Comparison of ENCODE assay signal across 9 cellular contexts in genomic region chr18:3256693-3257626, GRCh38. TPM values are rescaled to one million over a fixed set of nuclear protein-coding genes. Genes with fewer than 3 reads are reported as not detected.
DNase-seq lines count a peak whose midpoint lies in the region; ATAC-seq and TF ChIP-seq lines count a peak whose summit lies in the region.
"Had no signal": no experiment of that assay in that cellular context is flagged by ENCODE, and none has a peak within 500 bp of the region (broad histone marks: within the 10 kb centered on the region; RNA-seq: fewer than 3 reads in every experiment).

No MANE protein-coding gene starts in this region.

- H4K20me1 ChIP-seq in hepatocyte (ENCODE audit: insufficient read depth, poor library complexity, severe bottlenecking) = no peaks in the 10 kb centered on the region

- H3K27ac Mint-ChIP-seq in activated CD8-positive, alpha-beta memory T cell treated with anti-CD3 and anti-CD28 coated beads, Interleukin-2, amount 10 ng/mL, durations not matched to agents 7 days and 5 days = peak overlapping the region; percentile 47
- peak overlapping the region; percentile 86 for H3K27ac Mint-ChIP-seq in activated B cell treated with CpG ODN at 0.5 μM for 24 hours

- no peaks in the 10 kb centered on the region for H3K27me3 Mint-ChIP-seq in activated CD8-positive, alpha-beta memory T cell treated with anti-CD3 and anti-CD28 coated beads, Interleukin-2, amount 10 ng/mL, durations not matched to agents 7 days and 5 days
- no peaks in the 10 kb centered on the region for H3K27me3 Mint-ChIP-seq in activated B cell treated with CpG ODN at 0.5 μM for 24 hours

- TF ChIP-seq CTCF in activated B cell treated with CpG ODN at 0.5 μM for 24 hours (IDR thresholded peaks at IDR 0.05) (no peak), hepatocyte (IDR thresholded peaks at IDR 0.05; ENCODE audit: poor library complexity) (no peak), tibial artery (IDR thresholded peaks at IDR 0.05) (no peak)

- H3K4me1 ChIP-seq in hepatocyte (ENCODE audit: insufficient read depth) (peaks cover 28% of the 10 kb centered on the region), tibial artery (peaks cover 0 to 87% (median 47%) of the 10 kb centered on the region in 4 donors)

- H3K4me3 ChIP-seq in hepatocyte = no peak overlapping the region
- no peak overlapping the region for H3K4me3 ChIP-seq in tibial artery

- H3K27ac ChIP-seq in hepatocyte (peak overlapping the region; percentile 97), tibial artery (peak overlapping the region; percentile 43 to 98)

- peaks cover 71% of the 10 kb centered on the region for H3K36me3 Mint-ChIP-seq in activated CD8-positive, alpha-beta memory T cell treated with anti-CD3 and anti-CD28 coated beads, Interleukin-2, amount 10 ng/mL, durations not matched to agents 7 days and 5 days
- peaks cover 68% of the 10 kb centered on the region for H3K36me3 Mint-ChIP-seq in activated B cell treated with CpG ODN at 0.5 μM for 24 hours (ENCODE audit: low read depth)

- ATAC-seq in activated CD8-positive, alpha-beta memory T cell treated with anti-CD3 and anti-CD28 coated beads, Interleukin-2, amount 10 ng/mL, durations not matched to agents 7 days and 5 days = no peak
- no peak for ATAC-seq in activated B cell treated with CpG ODN at 0.5 μM for 24 hours (ENCODE audit: low read depth)
- no peak for ATAC-seq in HG02763 (IDR thresholded peaks at IDR 0.05; ENCODE audit: unreplicated experiment)

- no peak for DNase-seq in activated CD8-positive, alpha-beta memory T cell treated with anti-CD3 and anti-CD28 coated beads, Interleukin-2, amount 10 ng/mL, durations not matched to agents 7 days and 5 days
- no peak for DNase-seq in activated CD8-positive, alpha-beta memory T cell treated with anti-CD3 and anti-CD28 coated beads, Interleukin-2, amount 50 U/mL, for 48 hours
- DNase-seq in activated B cell treated with CpG ODN at 0.5 μM for 24 hours = no peak
- DNase-seq in hepatocyte (ENCODE audit: low spot score) = peak; percentile 39
- DNase-seq in tibial artery = no peak
- DNase-seq in NCI-H1694 (lab: John Stamatoyannopoulos, UW) = no peak
- DNase-seq in medulla oblongata (ENCODE audit: extremely low spot score) = no peak
- DNase-seq: C1 segment of cervical spinal cord had no signal

- peaks cover 72% of the 10 kb centered on the region for H3K4me1 Mint-ChIP-seq in activated CD8-positive, alpha-beta memory T cell treated with anti-CD3 and anti-CD28 coated beads, Interleukin-2, amount 10 ng/mL, durations not matched to agents 7 days and 5 days
- H3K4me1 Mint-ChIP-seq in activated B cell treated with CpG ODN at 0.5 μM for 24 hours = peaks cover 83% of the 10 kb centered on the region

- 69% methylated on average over 5 of the region's 5 CpGs for WGBS in hepatocyte (ENCODE audit: low lambda C conversion rate, missing lambda C conversion rate)

- no peak overlapping the region for H2AFZ ChIP-seq in hepatocyte

- no peaks in the 10 kb centered on the region for H3K9me2 ChIP-seq in hepatocyte (replicated peaks; ENCODE audit: insufficient read depth)

- H3K4me2 ChIP-seq in hepatocyte = peak overlapping the region; percentile 45

- H3K27me3 ChIP-seq in hepatocyte (no peaks in the 10 kb centered on the region), tibial artery (no peaks in the 10 kb centered on the region)

- intact Hi-C loops in activated B cell treated with CpG ODN at 0.5 μM for 24 hours (cut with micrococcal nuclease) (no loop called here), tibial artery (cut with DNase I; ENCODE audit: low total_unique reads) (no loop called here)

- H3K9me3 ChIP-seq in hepatocyte (ENCODE audit: low read depth) = no peaks in the 10 kb centered on the region
- H3K9me3 ChIP-seq in tibial artery = no peaks in the 10 kb centered on the region

- H3K36me3 ChIP-seq in hepatocyte (replicated peaks; ENCODE audit: insufficient read depth, low read depth) (peaks cover 7% of the 10 kb centered on the region), tibial artery (peaks cover 56 to 60% (median 60%) of the 10 kb centered on the region in 3 donors)

- POLR2A ChIA-PET in activated B cell treated with CpG ODN at 0.5 μM for 24 hours (lab: Charles Lee) = interaction anchor here (1.1 to 2.0 kb wide), 4 partner anchors 9 to 337 kb away, joined by 4 to 25 read pairs (median 10); partner anchors contain the start of gene MYL12A

- no peak overlapping the region for H3K4me3 Mint-ChIP-seq in activated CD8-positive, alpha-beta memory T cell treated with anti-CD3 and anti-CD28 coated beads, Interleukin-2, amount 10 ng/mL, durations not matched to agents 7 days and 5 days
- peak overlapping the region; percentile 57 for H3K4me3 Mint-ChIP-seq in activated B cell treated with CpG ODN at 0.5 μM for 24 hours

- CTCF ChIA-PET in activated CD8-positive, alpha-beta memory T cell treated with anti-CD3 and anti-CD28 coated beads, Interleukin-2, amount 10 ng/mL, durations not matched to agents 7 days and 5 days (lab: Charles Lee) = no interaction called here
- CTCF ChIA-PET in activated B cell treated with CpG ODN at 0.5 μM for 24 hours (lab: Charles Lee) = interaction anchor here (1.2 to 2.4 kb wide), 2 partner anchors 11 to 410 kb away, joined by 3 to 7 read pairs; no protein-coding TSS in a partner anchor

- no peaks in the 10 kb centered on the region for H3K9me3 Mint-ChIP-seq in activated CD8-positive, alpha-beta memory T cell treated with anti-CD3 and anti-CD28 coated beads, Interleukin-2, amount 10 ng/mL, durations not matched to agents 7 days and 5 days (ENCODE audit: low read depth)
- H3K9me3 Mint-ChIP-seq in activated B cell treated with CpG ODN at 0.5 μM for 24 hours = no peaks in the 10 kb centered on the region

- peaks cover 64% of the 10 kb centered on the region for H3K79me2 ChIP-seq in hepatocyte

RNA-seq across cellular contexts. Expression of gene MYL12B, which starts 5.0 kb away (rescaled TPM):
- total RNA-seq in activated CD8-positive, alpha-beta memory T cell treated with anti-CD3 and anti-CD28 coated beads, Interleukin-2, amount 10 ng/mL, durations not matched to agents 7 days and 5 days = 100 to 1,000 TPM; 313 to 322 TPM
- total RNA-seq in activated B cell treated with CpG ODN at 0.5 μM for 24 hours (185 and 198 TPM in 2 replicates), hepatocyte (478 and 519 TPM in 2 replicates)
- 671 and 721 TPM in 2 replicates for polyA plus RNA-seq in hepatocyte

RNA-seq across cellular contexts. Expression of gene MYL12A, which starts 9.4 kb away (rescaled TPM):
- 100 to 1,000 TPM; 722 to 787 TPM for total RNA-seq in activated CD8-positive, alpha-beta memory T cell treated with anti-CD3 and anti-CD28 coated beads, Interleukin-2, amount 10 ng/mL, durations not matched to agents 7 days and 5 days
- 394 and 395 TPM in 2 replicates for total RNA-seq in activated B cell treated with CpG ODN at 0.5 μM for 24 hours
- total RNA-seq in hepatocyte = 456 and 458 TPM in 2 replicates
- polyA plus RNA-seq in hepatocyte = 692 and 695 TPM in 2 replicates

RNA-seq across cellular contexts. Expression of gene MYOM1, which starts 37.2 kb away (rescaled TPM):
- total RNA-seq in activated CD8-positive, alpha-beta memory T cell treated with anti-CD3 and anti-CD28 coated beads, Interleukin-2, amount 10 ng/mL, durations not matched to agents 7 days and 5 days = 1 to 10 TPM; 1.6 to 3.8 TPM
- total RNA-seq in activated B cell treated with CpG ODN at 0.5 μM for 24 hours = 4.1 and 4.9 TPM in 2 replicates
- total RNA-seq in hepatocyte = 1.1 and 1.6 TPM in 2 replicates
- 1.4 and 1.8 TPM in 2 replicates for polyA plus RNA-seq in hepatocyte
